In genomic region chr7:118801366-118801765, GRCh38 we compare ENCODE assay signal across 8 cellular contexts.
"Had no signal": no experiment of that assay in that cellular context is flagged by ENCODE, and none has a peak within 500 bp of the region (broad histone marks: within the 10 kb centered on the region; RNA-seq: fewer than 3 reads in every experiment).

No MANE protein-coding gene starts in this region.

- H3K27me3 Mint-ChIP-seq: IgD-negative memory B cell had no signal

- H3K4me1 Mint-ChIP-seq: IgD-negative memory B cell had no signal

- H3K4me3 Mint-ChIP-seq: IgD-negative memory B cell had no signal

- H3K27ac Mint-ChIP-seq: IgD-negative memory B cell had no signal

- H3K4me2 ChIP-seq: KMS-11 had no signal

- ATAC-seq: HepG2 had no signal

- FAIRE-seq: HepG2, HTR-8/SVneo had no signal

- H3K9ac ChIP-seq: KMS-11 had no signal

- DNase-seq: IMR-90, KBM-7, KG1 had no signal

- H3K36me3 Mint-ChIP-seq: IgD-negative memory B cell had no signal

- H3K27ac ChIP-seq: HL-60, KMS-11 had no signal
